Comparison of ENCODE assay signal across 34 cellular contexts in genomic region chr1:53144201-53144600, GRCh38. TPM values are rescaled to one million over a fixed set of nuclear protein-coding genes. Genes with fewer than 3 reads are reported as not detected.
"Had no signal": no experiment of that assay in that cellular context is flagged by ENCODE, and none has a peak within 500 bp of the region (broad histone marks: within the 10 kb centered on the region; RNA-seq: fewer than 3 reads in every experiment).

No MANE protein-coding gene starts in this region.

- H3K27ac Mint-ChIP-seq: activated B cell treated with CpG ODN at 0.5 μM for 24 hours; activated CD8-positive, alpha-beta memory T cell treated with anti-CD3 and anti-CD28 coated beads, Interleukin-2, amount 10 ng/mL, durations not matched to agents 7 days and 5 days; activated CD8-positive, alpha-beta T cell treated with anti-CD3 and anti-CD28 coated beads for 36 hours; activated naive CD4-positive, alpha-beta T cell treated with anti-CD3 and anti-CD28 coated beads for 36 hours; activated naive CD4-positive, alpha-beta T cell treated with anti-CD3 and anti-CD28 coated beads, Interleukin-2, amount 50 U/mL, for 24 hours; activated naive CD8-positive, alpha-beta T cell treated with anti-CD3 and anti-CD28 coated beads for 36 hours; activated naive CD8-positive, alpha-beta T cell treated with anti-CD3 and anti-CD28 coated beads, Interleukin-2, amount 50 U/mL, for 24 hours; activated T-helper 1 cell treated with anti-CD3 and anti-CD28 coated beads, Interleukin-12 subunit alpha, Interleukin-12 subunit beta, Interleukin-2, Interleukin-4 antibody, amounts not matched to agents 30 ng/mL and 10 ng/mL and 1 ng/mL, durations not matched to agents 14 hours and 24 hours and 36 hours; activated T-helper 2 cell treated with anti-CD3 and anti-CD28 coated beads, Interferon-gamma antibody, Interleukin-2, Interleukin-4, amounts not matched to agents 10 μg/mL and 5 μg/mL and 100 μg/mL, durations not matched to agents 14 hours and 24 hours and 36 hours had no signal

- H3K27me3 Mint-ChIP-seq: activated CD8-positive, alpha-beta memory T cell treated with anti-CD3 and anti-CD28 coated beads, Interleukin-2, amount 10 ng/mL, durations not matched to agents 7 days and 5 days; activated CD8-positive, alpha-beta T cell treated with anti-CD3 and anti-CD28 coated beads for 36 hours; activated naive CD4-positive, alpha-beta T cell treated with anti-CD3 and anti-CD28 coated beads, Interleukin-2, amount 50 U/mL, for 24 hours; activated naive CD8-positive, alpha-beta T cell treated with anti-CD3 and anti-CD28 coated beads for 36 hours; activated naive CD8-positive, alpha-beta T cell treated with anti-CD3 and anti-CD28 coated beads, Interleukin-2, amount 50 U/mL, for 24 hours had no signal

- H3K36me3 Mint-ChIP-seq: activated CD8-positive, alpha-beta memory T cell treated with anti-CD3 and anti-CD28 coated beads, Interleukin-2, amount 10 ng/mL, durations not matched to agents 7 days and 5 days; activated naive CD4-positive, alpha-beta T cell treated with anti-CD3 and anti-CD28 coated beads, Interleukin-2, amount 50 U/mL, for 24 hours; activated naive CD8-positive, alpha-beta T cell treated with anti-CD3 and anti-CD28 coated beads for 36 hours had no signal

- H3K9me3 Mint-ChIP-seq: activated B cell treated with CpG ODN at 0.5 μM for 24 hours; activated CD8-positive, alpha-beta T cell treated with anti-CD3 and anti-CD28 coated beads for 36 hours; activated naive CD4-positive, alpha-beta T cell treated with anti-CD3 and anti-CD28 coated beads for 36 hours; activated naive CD4-positive, alpha-beta T cell treated with anti-CD3 and anti-CD28 coated beads, Interleukin-2, amount 50 U/mL, for 24 hours; activated naive CD8-positive, alpha-beta T cell treated with anti-CD3 and anti-CD28 coated beads for 36 hours; activated naive CD8-positive, alpha-beta T cell treated with anti-CD3 and anti-CD28 coated beads, Interleukin-2, amount 50 U/mL, for 24 hours; activated T-helper 1 cell treated with anti-CD3 and anti-CD28 coated beads, Interleukin-12 subunit alpha, Interleukin-12 subunit beta, Interleukin-2, Interleukin-4 antibody, amounts not matched to agents 30 ng/mL and 10 ng/mL and 1 ng/mL, durations not matched to agents 14 hours and 24 hours and 36 hours; activated T-helper 2 cell treated with anti-CD3 and anti-CD28 coated beads, Interferon-gamma antibody, Interleukin-2, Interleukin-4, amounts not matched to agents 10 μg/mL and 5 μg/mL and 100 μg/mL, durations not matched to agents 14 hours and 24 hours and 36 hours had no signal

- H3K4me3 Mint-ChIP-seq: activated B cell treated with CpG ODN at 0.5 μM for 24 hours; activated CD8-positive, alpha-beta memory T cell treated with anti-CD3 and anti-CD28 coated beads, Interleukin-2, amount 10 ng/mL, durations not matched to agents 7 days and 5 days; activated CD8-positive, alpha-beta T cell treated with anti-CD3 and anti-CD28 coated beads for 36 hours; activated naive CD4-positive, alpha-beta T cell treated with anti-CD3 and anti-CD28 coated beads for 36 hours; activated naive CD4-positive, alpha-beta T cell treated with anti-CD3 and anti-CD28 coated beads, Interleukin-2, amount 50 U/mL, for 24 hours; activated naive CD8-positive, alpha-beta T cell treated with anti-CD3 and anti-CD28 coated beads for 36 hours; activated naive CD8-positive, alpha-beta T cell treated with anti-CD3 and anti-CD28 coated beads, Interleukin-2, amount 50 U/mL, for 24 hours; activated T-helper 1 cell treated with anti-CD3 and anti-CD28 coated beads, Interleukin-12 subunit alpha, Interleukin-12 subunit beta, Interleukin-2, Interleukin-4 antibody, amounts not matched to agents 30 ng/mL and 10 ng/mL and 1 ng/mL, durations not matched to agents 14 hours and 24 hours and 36 hours had no signal

- H3K4me1 Mint-ChIP-seq: activated B cell treated with CpG ODN at 0.5 μM for 24 hours; activated CD8-positive, alpha-beta memory T cell treated with anti-CD3 and anti-CD28 coated beads, Interleukin-2, amount 10 ng/mL, durations not matched to agents 7 days and 5 days; activated naive CD4-positive, alpha-beta T cell treated with anti-CD3 and anti-CD28 coated beads, Interleukin-2, amount 50 U/mL, for 24 hours; activated naive CD8-positive, alpha-beta T cell treated with anti-CD3 and anti-CD28 coated beads for 36 hours; activated naive CD8-positive, alpha-beta T cell treated with anti-CD3 and anti-CD28 coated beads, Interleukin-2, amount 50 U/mL, for 24 hours had no signal

- H3K9me3 ChIP-seq: adrenal gland, body of pancreas had no signal

- H3K4me1 ChIP-seq: adrenal gland had no signal

- H3K27ac ChIP-seq: adrenal gland, epithelial cell of prostate, WERI-Rb-1 had no signal

- H3K4me3 ChIP-seq: adrenal gland, body of pancreas had no signal

- H3K36me3 ChIP-seq: adrenal gland had no signal

- H3K27me3 ChIP-seq: adrenal gland, body of pancreas had no signal

- DNase-seq: activated B cell treated with CpG ODN at 0.5 μM for 24 hours; activated CD4-positive, alpha-beta T cell treated with anti-CD3 and anti-CD28 coated beads for 48 hours; activated CD4-positive, alpha-beta T cell treated with anti-CD3 and anti-CD28 coated beads, Interleukin-2, amount 50 U/mL, for 1 hour; activated CD4-positive, alpha-beta T cell treated with anti-CD3 and anti-CD28 coated beads, Interleukin-2, amount 50 U/mL, for 48 hours; activated CD8-positive, alpha-beta memory T cell treated with anti-CD3 and anti-CD28 coated beads, Interleukin-2, amount 10 ng/mL, durations not matched to agents 7 days and 5 days; activated CD8-positive, alpha-beta memory T cell treated with anti-CD3 and anti-CD28 coated beads, Interleukin-2, amount 50 U/mL, for 4 hours; activated CD8-positive, alpha-beta T cell treated with anti-CD3 and anti-CD28 coated beads for 36 hours; activated naive CD4-positive, alpha-beta T cell treated with anti-CD3 and anti-CD28 coated beads for 36 hours; activated naive CD8-positive, alpha-beta T cell treated with anti-CD3 and anti-CD28 coated beads for 36 hours; activated naive CD8-positive, alpha-beta T cell treated with anti-CD3 and anti-CD28 coated beads, Interleukin-2, amount 50 U/mL, for 24 hours; activated T-cell treated with anti-CD3 and anti-CD28 coated beads, Interleukin-2, amount 50 U/mL, for 1 hour; activated T-cell treated with anti-CD3 and anti-CD28 coated beads, Interleukin-2, amount 50 U/mL, for 48 hours; adrenal gland; amygdala; aorta; body of pancreas; caudate nucleus; effector CD8-positive, alpha-beta T cell; foreskin fibroblast; T-helper 2 cell had no signal

- ATAC-seq: activated CD4-positive, CD25-positive, alpha-beta regulatory T cell treated with anti-CD3 and anti-CD28 coated beads, Interleukin-2, amount 50 U/mL, for 24 hours; activated CD8-positive, alpha-beta memory T cell treated with anti-CD3 and anti-CD28 coated beads, Interleukin-2, amount 10 ng/mL, durations not matched to agents 7 days and 5 days; activated CD8-positive, alpha-beta T cell treated with anti-CD3 and anti-CD28 coated beads for 36 hours; activated naive CD8-positive, alpha-beta T cell treated with anti-CD3 and anti-CD28 coated beads, Interleukin-2, amount 50 U/mL, for 24 hours; body of pancreas had no signal

- FAIRE-seq: colon, endometrium, endothelial cell of umbilical vein, frontal cortex had no signal

RNA-seq across cellular contexts. Expression of gene SLC1A7, which starts 1.8 kb away (rescaled TPM):
- total RNA-seq: activated B cell treated with CpG ODN at 0.5 μM for 24 hours; activated CD8-positive, alpha-beta memory T cell treated with anti-CD3 and anti-CD28 coated beads for 36 hours; activated CD8-positive, alpha-beta memory T cell treated with anti-CD3 and anti-CD28 coated beads, Interleukin-2, amount 10 ng/mL, durations not matched to agents 7 days and 5 days; activated CD8-positive, alpha-beta T cell treated with anti-CD3 and anti-CD28 coated beads for 36 hours; activated naive CD4-positive, alpha-beta T cell treated with anti-CD3 and anti-CD28 coated beads for 36 hours; activated naive CD8-positive, alpha-beta T cell treated with anti-CD3 and anti-CD28 coated beads for 36 hours; activated T-helper 1 cell treated with anti-CD3 and anti-CD28 coated beads, Interleukin-12 subunit alpha, Interleukin-12 subunit beta, Interleukin-2, Interleukin-4 antibody, amounts not matched to agents 30 ng/mL and 10 ng/mL and 1 ng/mL, durations not matched to agents 14 hours and 24 hours and 36 hours; activated T-helper 2 cell treated with anti-CD3 and anti-CD28 coated beads, Interferon-gamma antibody, Interleukin-2, Interleukin-4, amounts not matched to agents 10 μg/mL and 5 μg/mL and 100 μg/mL, durations not matched to agents 14 hours and 24 hours and 36 hours; body of pancreas; chondrocyte; dermis microvascular lymphatic vessel endothelial cell; endothelial cell of umbilical vein; frontal cortex; T-helper 1 cell treated with Interleukin-12 subunit alpha and Interleukin-12 subunit beta and Interleukin-4 antibody, amounts not matched to agents 30 ng/mL and 1 ng/mL, for 36 hours had no signal
- polyA plus RNA-seq: endothelial cell of umbilical vein had no signal
